ENCODE assay signal across 15 cellular contexts in the genomic region with DNA sequence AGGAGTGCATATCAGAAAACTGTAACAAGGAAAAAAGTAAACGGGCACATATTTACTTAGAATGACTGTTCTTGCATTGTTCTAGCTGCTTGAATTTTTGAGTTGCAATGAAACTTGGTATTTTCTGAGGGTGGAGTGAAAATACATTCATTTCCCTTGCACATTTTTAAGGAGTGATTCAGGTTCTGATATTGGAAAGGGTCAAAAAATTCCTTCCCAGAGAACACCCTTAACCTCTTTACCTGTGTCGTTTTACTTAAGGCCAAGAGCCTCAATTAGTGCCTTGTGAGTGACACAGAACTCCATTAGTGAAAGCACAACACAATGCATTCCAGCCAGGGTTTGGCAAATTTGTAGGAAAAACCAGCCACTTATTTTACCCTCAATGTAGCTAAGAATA. TPM values are rescaled to one million over a fixed set of nuclear protein-coding genes. Genes with fewer than 3 reads are reported as not detected.
DNase-seq lines count a peak whose midpoint lies in the region; ATAC-seq, FAIRE-seq and TF ChIP-seq lines count a peak whose summit lies in the region.
"Had no signal": no experiment of that assay in that cellular context is flagged by ENCODE, and none has a peak within 500 bp of the region (broad histone marks: within the 10 kb centered on the region; RNA-seq: fewer than 3 reads in every experiment).

No MANE protein-coding gene starts in this region.

- no peaks in the 10 kb centered on the region for H3K9me3 Mint-ChIP-seq in mesothelial cell of epicardium
- H3K9me3 Mint-ChIP-seq: activated CD8-positive, alpha-beta T cell treated with anti-CD3 and anti-CD28 coated beads for 36 hours had no signal

- H3K4me1 Mint-ChIP-seq in mesothelial cell of epicardium: peaks cover 8% of the 10 kb centered on the region

- H3K4me3 Mint-ChIP-seq in mesothelial cell of epicardium: no peak overlapping the region
- H3K4me3 Mint-ChIP-seq: activated CD8-positive, alpha-beta T cell treated with anti-CD3 and anti-CD28 coated beads for 36 hours had no signal

- H3K36me3 ChIP-seq in Panc1 (ENCODE audit: control insufficient read depth, insufficient read depth, low read length) (no peaks in the 10 kb centered on the region), HepG2 (replicated peaks in 1 of 2; ENCODE audit: control insufficient read depth in 1 of 2, insufficient read depth in 2 of 2, low read length in 2 of 2) (no peaks in the 10 kb centered on the region)
- H3K36me3 ChIP-seq: HAP-1, pancreas, SJCRH30 had no signal

- H3K4me3 ChIP-seq in AG10803 (ENCODE audit: low read length): peak overlapping the region; percentile 94
- peak overlapping the region; percentile 20 to 56; a peak in 1 of 4 replicates for H3K4me3 ChIP-seq in Panc1 (ENCODE audit: low read depth in 2 of 2, low read length in 2 of 2)
- H3K4me3 ChIP-seq in coronary artery: no peak overlapping the region
- H3K4me3 ChIP-seq in HepG2 (replicated peaks in 1 of 3; ENCODE audit: insufficient read depth in 1 of 3, low read depth in 2 of 3, low read length in 3 of 3): no peak overlapping the region
- H3K4me3 ChIP-seq: HAP-1, SJCRH30 had no signal

- H3K4me2 ChIP-seq in HepG2 (ENCODE audit: low read depth, low read length): no peak overlapping the region

- H4K20me1 ChIP-seq in HepG2 (ENCODE audit: insufficient read depth, low read length): no peaks in the 10 kb centered on the region

- H3K27ac ChIP-seq in Panc1 (ENCODE audit: low read length) (peak overlapping the region; percentile 83), coronary artery (peak overlapping the region; percentile 38 to 85), HepG2 (ENCODE audit: extremely low read length, insufficient read depth, low read length) (no peak overlapping the region)
- H3K27ac ChIP-seq: pancreas, SJCRH30 had no signal

- TF ChIP-seq POLR2A in HepG2 (IDR thresholded peaks at IDR 0.05; ENCODE audit: insufficient read depth in 1 of 2, low read depth in 2 of 2, low read length in 2 of 2): no peak

- H3K4me1 ChIP-seq in Panc1 (ENCODE audit: control insufficient read depth, insufficient read depth, low read length) (peaks cover 32% of the 10 kb centered on the region), HepG2 (ENCODE audit: insufficient read depth, low read length) (no peaks in the 10 kb centered on the region; the same call in 1 of the 2 replicates)
- H3K4me1 ChIP-seq: HAP-1, pancreas had no signal

- TF ChIP-seq RAD21 in HepG2 (CRISPR knock-in tag; IDR thresholded peaks at IDR 0.05): no peak

- in situ Hi-C loops in Panc1 (cut with HindIII; ENCODE audit: low pct_unique_long_range_greater_than_20kb, low sequenced_read_pairs): no loop called here
- in situ Hi-C loops in HepG2 (cut with HindIII; ENCODE audit: extremely low pct_ligation_motif_present, low pct_unique_long_range_greater_than_20kb): loop anchor here (25.0 kb wide), 1 partner anchor 317 kb away; no protein-coding TSS in a partner anchor

- CTCF ChIA-PET in Panc1 (lab: Charles Lee): interaction anchor here (0.7 kb wide), 2 partner anchors 79 to 482 kb away, joined by 3 to 6 read pairs; no protein-coding TSS in a partner anchor
- CTCF ChIA-PET in HepG2 (lab: Yijun Ruan, JAX; ENCODE audit: low intra/inter-chr PET ratio, low total read pairs): no interaction called here

- no peaks in the 10 kb centered on the region for H3K36me3 Mint-ChIP-seq in mesothelial cell of epicardium

- POLR2A ChIA-PET in Panc1 (lab: Charles Lee) (no interaction called here), HepG2 (lab: Yijun Ruan, JAX) (no interaction called here)

- H3K79me2 ChIP-seq in HepG2 (ENCODE audit: insufficient read depth, low read length): no peaks in the 10 kb centered on the region

- BruUV-seq in Panc1 (replicated peaks; lab: Mats Ljungman, UMichigan): TSS peak; percentile 71
- BruUV-seq in HepG2 (replicated peaks; lab: Mats Ljungman, UMichigan): no TSS peak

- no peak for FAIRE-seq in HepG2 (lab: Jason Lieb, UNC)
- FAIRE-seq: pancreas had no signal

- intact Hi-C loops in Panc1 (cut with micrococcal nuclease; ENCODE audit: unreplicated experiment) (loop anchor here (5.0 kb wide), 1 partner anchor 307 kb away; no protein-coding TSS in a partner anchor), HepG2 (cut with micrococcal nuclease; ENCODE audit: unreplicated experiment) (no loop called here)

- TF ChIP-seq EP300 in HepG2 (IDR thresholded peaks at IDR 0.05; ENCODE audit: low read depth in 2 of 2, low read length in 2 of 2) (no peak), HepG2 (CRISPR knock-in tag; IDR thresholded peaks at IDR 0.05; ENCODE audit: borderline replicate concordance) (no peak)

- H3K27ac Mint-ChIP-seq in mesothelial cell of epicardium: peak overlapping the region; percentile 30
- H3K27ac Mint-ChIP-seq: activated CD8-positive, alpha-beta T cell treated with anti-CD3 and anti-CD28 coated beads for 36 hours had no signal

- no peak overlapping the region for H2AFZ ChIP-seq in HepG2 (ENCODE audit: low read length)

- H3K9ac ChIP-seq in HepG2 (ENCODE audit: insufficient read depth, low read depth, low read length): no peak overlapping the region

- peak; percentile 39 for DNase-seq in AG10803 (ENCODE audit: low read depth)
- DNase-seq in Panc1 (ENCODE audit: low read depth, low spot score): peak; percentile 27
- no peak for DNase-seq in coronary artery (ENCODE audit: low spot score)
- DNase-seq in mesothelial cell of epicardium (ENCODE audit: low spot score in 2 of 2, unreplicated experiment in 2 of 2): no peak
- DNase-seq in NCI-H146 (lab: John Stamatoyannopoulos, UW): no peak
- no peak for DNase-seq in medulla oblongata (ENCODE audit: extremely low spot score)
- DNase-seq in HepG2 (ENCODE audit: low spot score): no peak
- no peak for DNase-seq in NCI-H2029 (lab: John Stamatoyannopoulos, UW)
- DNase-seq: activated CD8-positive, alpha-beta T cell treated with anti-CD3 and anti-CD28 coated beads for 36 hours; DMS153; midbrain; NCI-H1694; pancreas; SJCRH30 had no signal

- H3K27me3 ChIP-seq in Panc1 (ENCODE audit: control insufficient read depth, insufficient read depth, low read length) (no peaks in the 10 kb centered on the region), HepG2 (ENCODE audit: control insufficient read depth in 1 of 2, insufficient read depth in 2 of 2, low read length in 2 of 2) (peaks cover 0 to 7% of the 10 kb centered on the region in 2 experiments; a peak in 2 of 5 replicates)
- H3K27me3 ChIP-seq: pancreas, SJCRH30 had no signal

- no peaks in the 10 kb centered on the region for H3K27me3 Mint-ChIP-seq in mesothelial cell of epicardium (ENCODE audit: low read depth)

- ATAC-seq in Panc1 (no peak), HepG2 (no peak)
- ATAC-seq: activated CD8-positive, alpha-beta T cell treated with anti-CD3 and anti-CD28 coated beads for 36 hours had no signal

- TF ChIP-seq CTCF in AG10803 (conservative IDR thresholded peaks at IDR 0.05; ENCODE audit: low read length) (no peak), Panc1 (IDR thresholded peaks at IDR 0.05) (no peak), coronary artery (IDR thresholded peaks at IDR 0.05) (no peak), mesothelial cell of epicardium (IDR thresholded peaks at IDR 0.05; ENCODE audit: unreplicated experiment) (no peak), HepG2 (CRISPR knock-in tag; IDR thresholded peaks at IDR 0.05) (no peak)

- H3K9me3 ChIP-seq in Panc1 (ENCODE audit: control insufficient read depth, insufficient read depth, low read depth, low read length): no peaks in the 10 kb centered on the region
- no peaks in the 10 kb centered on the region for H3K9me3 ChIP-seq in HepG2 (ENCODE audit: low read length)
- H3K9me3 ChIP-seq: HAP-1, pancreas, SJCRH30 had no signal

- 8% methylated on average over 2 of the region's 2 CpGs for WGBS in HepG2 (ENCODE audit: low lambda C conversion rate)

RNA-seq across cellular contexts. Expression of a gene that starts 2.3 kb away (rescaled TPM):
- total RNA-seq in Panc1 (2021; ENCODE audit: unreplicated experiment): 14.3 TPM
- 10.1 TPM for polyA plus RNA-seq in Panc1 (2012; ENCODE audit: insufficient read length)
- 0.07 to 0.09 TPM in 2 of 3 replicates, not detected in the other for total RNA-seq in mesothelial cell of epicardium
- 0.02 TPM in 1 of 2 replicates, not detected in the other for total RNA-seq in HepG2 (2016; rRNA removed; fragmentation: Illumina TruSeq; extraction: Trizol)
- total RNA-seq in HepG2 (2016; cell fraction: cytosol; rRNA removed; fragmentation: Illumina TruSeq; extraction: Trizol; ENCODE audit: low read depth): not detected in 2 replicates
- total RNA-seq in HepG2 (2016; cell fraction: insoluble cytoplasmic fraction; rRNA removed; fragmentation: Illumina TruSeq; extraction: Trizol): 0.04 TPM in 1 of 2 replicates, not detected in the other
- not detected in 2 replicates for total RNA-seq in HepG2 (2016; cell fraction: membrane; rRNA removed; fragmentation: Illumina TruSeq; extraction: Trizol)
- total RNA-seq in HepG2 (2016; cell fraction: nucleus; rRNA removed; fragmentation: Illumina TruSeq; extraction: Trizol): not detected in 2 replicates
- polyA plus RNA-seq in HepG2 (2011; rRNA removed): 0.01 TPM in 1 of 2 replicates, not detected in the other
- polyA plus RNA-seq in HepG2 (2011; cell fraction: cytosol; rRNA removed): 0.03 TPM in 2 replicates
- polyA plus RNA-seq in HepG2 (2011; cell fraction: nucleus; rRNA removed): 0.06 TPM in 1 of 2 replicates, not detected in the other
- 0.16 TPM in 1 of 2 replicates, not detected in the other for polyA plus RNA-seq in HepG2 (2012)
- not detected in 2 replicates for polyA plus RNA-seq in HepG2 (2016; cell fraction: cytosol; fragmentation: Illumina TruSeq; extraction: Trizol; ENCODE audit: low read depth)
- polyA plus RNA-seq in HepG2 (2016; cell fraction: insoluble cytoplasmic fraction; fragmentation: Illumina TruSeq; extraction: Trizol; ENCODE audit: low read depth): not detected in 2 replicates
- polyA plus RNA-seq in HepG2 (2016; cell fraction: membrane; fragmentation: Illumina TruSeq; extraction: Trizol; ENCODE audit: low read depth): not detected in 2 replicates
- polyA plus RNA-seq in HepG2 (2016; cell fraction: nucleus; fragmentation: Illumina TruSeq; extraction: Trizol; ENCODE audit: insufficient read depth, low read depth): not detected in 2 replicates
- 0.58 TPM in 1 of 2 replicates, not detected in the other for polyA minus RNA-seq in HepG2 (2011; rRNA and poly(A)+ RNA removed; ENCODE audit: low replicate concordance)
- polyA minus RNA-seq in HepG2 (2011; cell fraction: cytosol; rRNA and poly(A)+ RNA removed): not detected in 2 replicates
- 0.13 TPM in 1 of 2 replicates, not detected in the other for polyA minus RNA-seq in HepG2 (2011; cell fraction: nucleus; rRNA and poly(A)+ RNA removed)
- total RNA-seq: activated CD8-positive, alpha-beta T cell treated with anti-CD3 and anti-CD28 coated beads for 36 hours; SJCRH30 had no signal

RNA-seq across cellular contexts. Expression of a gene that starts 38.5 kb away (rescaled TPM):
- total RNA-seq in Panc1 (2021; ENCODE audit: unreplicated experiment): 10.9 TPM
- 5.4 TPM for polyA plus RNA-seq in Panc1 (2012; ENCODE audit: insufficient read length)
- 2.1 to 2.5 TPM (median 2.2 TPM) in 3 replicates for total RNA-seq in mesothelial cell of epicardium
- total RNA-seq in HepG2 (2016; rRNA removed; fragmentation: Illumina TruSeq; extraction: Trizol): not detected in 2 replicates
- not detected in 2 replicates for total RNA-seq in HepG2 (2016; cell fraction: cytosol; rRNA removed; fragmentation: Illumina TruSeq; extraction: Trizol; ENCODE audit: low read depth)
- total RNA-seq in HepG2 (2016; cell fraction: insoluble cytoplasmic fraction; rRNA removed; fragmentation: Illumina TruSeq; extraction: Trizol): not detected in 2 replicates
- not detected in 2 replicates for total RNA-seq in HepG2 (2016; cell fraction: membrane; rRNA removed; fragmentation: Illumina TruSeq; extraction: Trizol)
- total RNA-seq in HepG2 (2016; cell fraction: nucleus; rRNA removed; fragmentation: Illumina TruSeq; extraction: Trizol): not detected in 2 replicates
- not detected in 2 replicates for polyA plus RNA-seq in HepG2 (2011; rRNA removed)
- polyA plus RNA-seq in HepG2 (2011; cell fraction: cytosol; rRNA removed): not detected in 2 replicates
- polyA plus RNA-seq in HepG2 (2011; cell fraction: nucleus; rRNA removed): not detected in 2 replicates
- not detected in 2 replicates for polyA plus RNA-seq in HepG2 (2012)
- polyA plus RNA-seq in HepG2 (2016; cell fraction: cytosol; fragmentation: Illumina TruSeq; extraction: Trizol; ENCODE audit: low read depth): not detected in 2 replicates
- not detected in 2 replicates for polyA plus RNA-seq in HepG2 (2016; cell fraction: insoluble cytoplasmic fraction; fragmentation: Illumina TruSeq; extraction: Trizol; ENCODE audit: low read depth)
- not detected in 2 replicates for polyA plus RNA-seq in HepG2 (2016; cell fraction: membrane; fragmentation: Illumina TruSeq; extraction: Trizol; ENCODE audit: low read depth)
- not detected in 2 replicates for polyA plus RNA-seq in HepG2 (2016; cell fraction: nucleus; fragmentation: Illumina TruSeq; extraction: Trizol; ENCODE audit: insufficient read depth, low read depth)
- 2.2 TPM in 1 of 2 replicates, not detected in the other for polyA minus RNA-seq in HepG2 (2011; rRNA and poly(A)+ RNA removed; ENCODE audit: low replicate concordance)
- not detected in 2 replicates for polyA minus RNA-seq in HepG2 (2011; cell fraction: cytosol; rRNA and poly(A)+ RNA removed)
- not detected in 2 replicates for polyA minus RNA-seq in HepG2 (2011; cell fraction: nucleus; rRNA and poly(A)+ RNA removed)
- total RNA-seq: activated CD8-positive, alpha-beta T cell treated with anti-CD3 and anti-CD28 coated beads for 36 hours had no signal

Comparison
In these comparisons a context has a peak if more than half of its experiments do, and no peak if none do; other contexts are left out.
1. DNase-seq: peak in AG10803 (single experiment) and Panc1 (single experiment); none in coronary artery (single experiment), mesothelial cell of epicardium (0 of 2), NCI-H146 (single experiment), medulla oblongata (single experiment), HepG2 (single experiment) and NCI-H2029 (single experiment).
2. H3K4me3 ChIP-seq: peak in AG10803 (single experiment) and Panc1 (2 of 2); none in coronary artery (single experiment) and HepG2 (0 of 3).
3. RNA of a gene that starts 2.3 kb away (total RNA-seq): 14.3 TPM in Panc1 (single experiment); 0.07 to 0.09 TPM in mesothelial cell of epicardium and 0.02 to 0.04 TPM in HepG2; every median in the first group is over 10 times any median in the second.